ENCODE assay signal across 9 cellular contexts in genomic region chr1:42784946-42785693, GRCh38. TPM values are rescaled to one million over a fixed set of nuclear protein-coding genes. Genes with fewer than 3 reads are reported as not detected.
DNase-seq lines count a peak whose midpoint lies in the region; ATAC-seq and TF ChIP-seq lines count a peak whose summit lies in the region.
"Had no signal": no experiment of that assay in that cellular context is flagged by ENCODE, and none has a peak within 500 bp of the region (broad histone marks: within the 10 kb centered on the region; RNA-seq: fewer than 3 reads in every experiment).

TMEM269 (plus strand) TSS chr1:42784991; CDS start chr1:42789894, 4,903 bp downstream.

- H3K4me1 Mint-ChIP-seq in naive thymus-derived CD4-positive, alpha-beta T cell, result peaks cover 12 to 34% (median 25%) of the 10 kb centered on the region in 7 donors

- CTCF ChIA-PET in naive thymus-derived CD4-positive, alpha-beta T cell (lab: Charles Lee), result no interaction called here

- no peak for TF ChIP-seq CTCF in dorsolateral prefrontal cortex (IDR thresholded peaks at IDR 0.05 in 54 of 56, conservative IDR thresholded peaks at IDR 0.05 in 2 of 56; ENCODE audit: low read depth in 1 of 56, partially characterized antibody in 56 of 56)

- H3K9me3 ChIP-seq in naive thymus-derived CD4-positive, alpha-beta T cell (ENCODE audit: control insufficient read depth in 2 of 3, low read length in 3 of 3), result no peaks in the 10 kb centered on the region
- H3K9me3 ChIP-seq in thymus (ENCODE audit: control insufficient read depth), result no peaks in the 10 kb centered on the region

- H3K27ac Mint-ChIP-seq in naive thymus-derived CD4-positive, alpha-beta T cell, result peak within 1 kb of the TSS; percentile 35 to 87 (median 65)

- no peaks in the 10 kb centered on the region for H3K9me3 Mint-ChIP-seq in naive thymus-derived CD4-positive, alpha-beta T cell

- H3K27me3 Mint-ChIP-seq in naive thymus-derived CD4-positive, alpha-beta T cell, result no peaks in the 10 kb centered on the region

- H3K27ac ChIP-seq in dorsolateral prefrontal cortex, result peak within 1 kb of the TSS in 3 of 59 donors; percentile 8 to 39 (median 38)
- peak within 1 kb of the TSS; percentile 29 for H3K27ac ChIP-seq in naive thymus-derived CD4-positive, alpha-beta T cell (ENCODE audit: low read depth, low read length)
- no peak within 1 kb of the TSS for H3K27ac ChIP-seq in thymus (ENCODE audit: low read depth)
- H3K27ac ChIP-seq: SK-N-MC had no signal

- peaks cover 0 to 12% (median 0%) of the 10 kb centered on the region in 3 experiments for H3K36me3 ChIP-seq in naive thymus-derived CD4-positive, alpha-beta T cell (ENCODE audit: control insufficient read depth in 2 of 3, insufficient read depth in 3 of 3, low read length in 3 of 3)
- peaks cover 3% of the 10 kb centered on the region for H3K36me3 ChIP-seq in thymus (ENCODE audit: control insufficient read depth, insufficient read depth)

- H3K4me3 ChIP-seq in dorsolateral prefrontal cortex, result peak within 1 kb of the TSS; percentile 29 to 72 (median 53)
- H3K4me3 ChIP-seq in naive thymus-derived CD4-positive, alpha-beta T cell (ENCODE audit: low read length), result peak within 1 kb of the TSS; percentile 56
- peak within 1 kb of the TSS; percentile 42 for H3K4me3 ChIP-seq in thymus (ENCODE audit: low read length)
- H3K4me3 ChIP-seq: SK-N-MC had no signal

- WGBS in thymus, result 8% methylated on average over 54 of the region's 54 CpGs

- intact Hi-C loops in dorsolateral prefrontal cortex (cut with DNase I), result no loop called here
- intact Hi-C loops in naive thymus-derived CD4-positive, alpha-beta T cell (cut with micrococcal nuclease), result loop anchor here in 1 of 2 donors (1.0 to 2.0 kb wide), 2 partner anchors 18 to 32 kb away; partner anchors contain the start of genes C1orf50, ERMAP, P3H1 and SVBP

- H3K27me3 ChIP-seq in dorsolateral prefrontal cortex (no peaks in the 10 kb centered on the region), thymus (ENCODE audit: control insufficient read depth, insufficient read depth) (no peaks in the 10 kb centered on the region)
- H3K27me3 ChIP-seq in naive thymus-derived CD4-positive, alpha-beta T cell (ENCODE audit: control insufficient read depth in 2 of 2, insufficient read depth in 2 of 2, low read length in 2 of 2), result no peaks in the 10 kb centered on the region

- H3K36me3 Mint-ChIP-seq in naive thymus-derived CD4-positive, alpha-beta T cell, result peaks cover 11 to 25% (median 14%) of the 10 kb centered on the region in 5 donors

- POLR2A ChIA-PET in naive thymus-derived CD4-positive, alpha-beta T cell (lab: Charles Lee), result interaction anchor here (2.0 kb wide), 1 partner anchor 18 kb away, joined by 7 read pairs; the partner anchor contains the start of genes C1orf50 and P3H1

- peaks cover 5 to 12% of the 10 kb centered on the region in 2 donors for H3K4me1 ChIP-seq in naive thymus-derived CD4-positive, alpha-beta T cell (ENCODE audit: control insufficient read depth in 2 of 2, insufficient read depth in 2 of 2, low read length in 2 of 2)
- peaks cover 5% of the 10 kb centered on the region for H3K4me1 ChIP-seq in thymus (ENCODE audit: control insufficient read depth, insufficient read depth, low read length)

- H3K4me3 Mint-ChIP-seq in naive thymus-derived CD4-positive, alpha-beta T cell, result peak within 1 kb of the TSS; percentile 85 to 92 (median 89)

- DNase-seq in AG20443 (ENCODE audit: low spot score), result peak; percentile 60
- peak; percentile 61 for DNase-seq in activated CD4-positive, alpha-beta T cell treated with anti-CD3 and anti-CD28 coated beads for 48 hours
- DNase-seq in dorsolateral prefrontal cortex, result peak in 8 of 10 donors; percentile 19 to 67 (median 48)
- DNase-seq in naive thymus-derived CD4-positive, alpha-beta T cell, result peak; percentile 30 to 53 (median 45)
- DNase-seq in KG1 (lab: John Stamatoyannopoulos, UW), result no peak
- DNase-seq in Kasumi-1 (lab: John Stamatoyannopoulos, UW), result no peak

- ATAC-seq in naive thymus-derived CD4-positive, alpha-beta T cell, result peak; percentile 83
- ATAC-seq in GM18907 (IDR thresholded peaks at IDR 0.05; ENCODE audit: unreplicated experiment), result no peak

RNA-seq across cellular contexts. Expression of gene TMEM269, which starts in this region (rescaled TPM):
- 1 to 10 TPM in 21 of 120 experiments, under 1 TPM in 80, not detected in 19; 0.14 to 2.3 (median 0.55) TPM for total RNA-seq in dorsolateral prefrontal cortex
- total RNA-seq in naive thymus-derived CD4-positive, alpha-beta T cell, result 1 to 10 TPM in 1 of 5 experiments, under 1 TPM in 4; 0.19 to 2.0 (median 0.35) TPM
- not detected for polyA plus RNA-seq in naive thymus-derived CD4-positive, alpha-beta T cell
- 0.32 TPM for polyA plus RNA-seq in thymus

Comparison
In these comparisons a context has a peak if more than half of its experiments do, and no peak if none do; other contexts are left out.
1. DNase-seq: peak in AG20443 (single experiment), activated CD4-positive, alpha-beta T cell treated with anti-CD3 and anti-CD28 coated beads for 48 hours (single experiment), dorsolateral prefrontal cortex (8 of 10) and naive thymus-derived CD4-positive, alpha-beta T cell (9 of 9); none in KG1 (single experiment) and Kasumi-1 (0 of 2).
2. Peak in every context shown above with its lines, with median percentiles within 50 percentile points of each other: H3K4me3 ChIP-seq.